ENCODE assay signal across 8 cellular contexts in the genomic region with DNA sequence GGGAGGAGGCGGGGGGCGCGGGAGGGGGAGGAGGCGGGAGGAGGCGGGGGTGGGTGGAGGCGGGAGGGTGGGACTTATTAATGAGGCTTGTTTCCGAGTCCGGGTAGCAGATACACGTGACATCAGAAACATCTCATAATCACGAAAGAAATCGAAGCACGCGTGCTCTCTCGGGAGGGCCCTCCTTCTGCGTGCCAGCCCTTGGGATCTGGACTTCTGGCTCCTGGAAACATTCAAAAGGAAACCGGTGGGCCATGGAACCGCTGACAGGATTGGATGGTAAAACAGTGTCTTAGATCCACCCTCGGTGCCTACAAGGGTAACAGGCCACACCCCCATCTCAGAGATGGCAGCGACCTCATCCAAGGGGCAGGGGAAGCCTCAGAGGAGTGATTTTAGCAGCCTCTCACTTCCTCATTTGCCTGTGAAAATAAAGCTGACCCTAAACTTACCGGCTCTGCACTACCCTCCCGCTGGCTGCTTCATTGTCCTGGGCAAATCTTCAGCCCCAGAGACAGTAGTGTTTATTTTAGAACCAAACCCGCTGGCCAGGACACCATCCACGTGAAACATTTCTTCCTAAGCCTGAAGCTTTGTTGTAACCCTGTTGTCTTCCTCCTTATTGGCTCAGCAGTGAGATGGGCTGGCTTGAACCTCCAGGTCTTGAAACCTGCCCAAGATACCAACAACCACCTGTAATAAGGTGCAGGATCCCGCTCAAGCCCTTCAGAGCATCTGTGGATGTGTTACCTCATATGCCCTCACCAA.
DNase-seq lines count a peak whose midpoint lies in the region; ATAC-seq, FAIRE-seq and TF ChIP-seq lines count a peak whose summit lies in the region.

No MANE protein-coding gene starts in this region.

- H3K4me1 ChIP-seq in Peyer's patch (peaks cover 0 to 44% (median 0%) of the 10 kb centered on the region in 4 donors), osteoblast (ENCODE audit: insufficient read depth, low read length) (peaks cover 19% of the 10 kb centered on the region), thyroid gland (peaks cover 48 to 50% of the 10 kb centered on the region in 2 donors)

- WGBS in thyroid gland, 2 donors, result 3 to 4% methylated on average over 13 to 19 of the region's 24 CpGs

- H3K36me3 ChIP-seq in Peyer's patch (no peaks in the 10 kb centered on the region), osteoblast (ENCODE audit: insufficient read depth, low read length) (no peaks in the 10 kb centered on the region), thyroid gland (no peaks in the 10 kb centered on the region)

- DNase-seq in CD1c-positive myeloid dendritic cell (ENCODE audit: extremely low spot score), result peak; percentile 92
- peak; percentile 72 to 92 (median 88) for DNase-seq in Peyer's patch
- DNase-seq in activated effector memory CD4-positive, alpha-beta T cell treated with Interleukin-2 at 50 U/mL for 16 hours, result peak; percentile 48
- DNase-seq in frontal cortex (ENCODE audit: low spot score in 2 of 2), result peak; percentile 59 to 66
- DNase-seq in osteoblast (ENCODE audit: insufficient read length, low spot score, missing footprints), result peak; percentile 94
- peak; percentile 85 to 88 for DNase-seq in thyroid gland

- TF ChIP-seq POLR2A in Peyer's patch (IDR thresholded peaks at IDR 0.05) (no peak), thyroid gland (IDR thresholded peaks at IDR 0.05) (peak in 1 of 2 donors; percentile 65)

- no peaks in the 10 kb centered on the region for H4K20me1 ChIP-seq in osteoblast (ENCODE audit: insufficient read depth, low read length)

- H3K4me2 ChIP-seq in osteoblast (ENCODE audit: insufficient read depth, low read length), result peak overlapping the region; percentile 94

- H3K27ac ChIP-seq in Peyer's patch (peak overlapping the region; percentile 71 to 90 (median 76)), osteoblast (ENCODE audit: low read depth, low read length) (peak overlapping the region; percentile 87), thyroid gland (peak overlapping the region; percentile 88 to 98 (median 89))

- H3K79me2 ChIP-seq in osteoblast (ENCODE audit: insufficient read depth, low read length), result no peaks in the 10 kb centered on the region

- H3K9me3 ChIP-seq in Peyer's patch (no peaks in the 10 kb centered on the region), osteoblast (ENCODE audit: low read depth, low read length) (no peaks in the 10 kb centered on the region), thyroid gland (no peaks in the 10 kb centered on the region)

- no peak for FAIRE-seq in frontal cortex (lab: Jason Lieb, UNC)

- H2AFZ ChIP-seq in osteoblast (ENCODE audit: low read length), result peak overlapping the region; percentile 93

- ATAC-seq in GM19397 (IDR thresholded peaks at IDR 0.05; ENCODE audit: unreplicated experiment) (peak; percentile 62), HG03571 (IDR thresholded peaks at IDR 0.05; ENCODE audit: unreplicated experiment) (peak; percentile 86)

- intact Hi-C loops in thyroid gland (cut with DNase I), result loop anchor here (10.0 kb wide), 1 partner anchor 99 kb away; a partner anchor contains a TSS

- H3K4me3 ChIP-seq in Peyer's patch (peak overlapping the region; percentile 27 to 43 (median 39)), osteoblast (ENCODE audit: insufficient read depth, low read length) (peak overlapping the region; percentile 71), thyroid gland (replicated peaks in 1 of 3) (peak overlapping the region in 1 of 3 donors; percentile 17)

- TF ChIP-seq CTCF in Peyer's patch (IDR thresholded peaks at IDR 0.05) (no peak), osteoblast (IDR thresholded peaks at IDR 0.05; ENCODE audit: extremely low read depth, low read depth, low read length) (no peak), thyroid gland (IDR thresholded peaks at IDR 0.05) (no peak)

- H3K27me3 ChIP-seq in Peyer's patch, result no peaks in the 10 kb centered on the region
- H3K27me3 ChIP-seq in osteoblast (ENCODE audit: insufficient read depth, low read length), result no peaks in the 10 kb centered on the region
- no peaks in the 10 kb centered on the region for H3K27me3 ChIP-seq in thyroid gland
